Comparison of ENCODE assay signal across 9 cellular contexts in genomic region chr6:7138111-7138510, GRCh38. TPM values are rescaled to one million over a fixed set of nuclear protein-coding genes. Genes with fewer than 3 reads are reported as not detected.
DNase-seq lines count a peak whose midpoint lies in the region; ATAC-seq, FAIRE-seq and TF ChIP-seq lines count a peak whose summit lies in the region.
"Had no signal": no experiment of that assay in that cellular context is flagged by ENCODE, and none has a peak within 500 bp of the region (broad histone marks: within the 10 kb centered on the region; RNA-seq: fewer than 3 reads in every experiment).

No MANE protein-coding gene starts in this region.

- H3K4me1 ChIP-seq in HepG2 (ENCODE audit: insufficient read depth, low read length): peaks cover 98% of the 10 kb centered on the region
- H3K4me1 ChIP-seq in tibial artery: peaks cover 0 to 37% (median 14%) of the 10 kb centered on the region in 4 donors
- peaks cover 36% of the 10 kb centered on the region for H3K4me1 ChIP-seq in PC-9 (replicated peaks; ENCODE audit: insufficient read depth)

- H3F3A ChIP-seq in PC-9 (ENCODE audit: insufficient read depth, low read depth): peaks cover 5% of the 10 kb centered on the region; the same call in 1 of the 2 replicates

- ATAC-seq in HepG2 (no peak), GM21717 (IDR thresholded peaks at IDR 0.05; ENCODE audit: unreplicated experiment) (no peak), GM18861 (IDR thresholded peaks at IDR 0.05; ENCODE audit: unreplicated experiment) (no peak)

- H3K9me3 Mint-ChIP-seq in activated naive CD4-positive, alpha-beta T cell treated with anti-CD3 and anti-CD28 coated beads, Interleukin-2, amount 10 ng/mL, durations not matched to agents 7 days and 5 days: no peaks in the 10 kb centered on the region
- no peaks in the 10 kb centered on the region for H3K9me3 Mint-ChIP-seq in activated T-helper 1 cell treated with anti-CD3 and anti-CD28 coated beads, Interleukin-12 subunit alpha, Interleukin-12 subunit beta, Interleukin-2, Interleukin-4 antibody, amounts not matched to agents 30 ng/mL and 10 ng/mL and 1 ng/mL, durations not matched to agents 14 hours and 24 hours and 36 hours

- no peak for FAIRE-seq in HepG2 (lab: Jason Lieb, UNC)

- 86% methylated on average over 2 of the region's 2 CpGs for WGBS in HepG2 (ENCODE audit: low lambda C conversion rate)

- H3K36me3 ChIP-seq in HepG2 (replicated peaks in 1 of 2; ENCODE audit: control insufficient read depth in 1 of 2, insufficient read depth in 2 of 2, low read length in 2 of 2): peaks cover 0 to 3% of the 10 kb centered on the region in 2 experiments; a peak in 2 of 5 replicates
- no peaks in the 10 kb centered on the region for H3K36me3 ChIP-seq in tibial artery
- H3K36me3 ChIP-seq in PC-9 (ENCODE audit: low read depth): no peaks in the 10 kb centered on the region; the same call in 1 of the 2 replicates

- POLR2A ChIA-PET in HepG2 (lab: Yijun Ruan, JAX): interaction anchor here (0.9 to 1.2 kb wide), 3 partner anchors 22 to 123 kb away, joined by 3 to 4 read pairs (median 4); no protein-coding TSS in a partner anchor
- POLR2A ChIA-PET in PC-9 (lab: Charles Lee; ENCODE audit: unreplicated experiment): interaction anchor here (0.6 to 0.9 kb wide), 3 partner anchors 85 to 459 kb away, joined by 3 to 26 read pairs (median 5); no protein-coding TSS in a partner anchor

- peak overlapping the region; percentile 97 for H3K27ac ChIP-seq in HepG2 (ENCODE audit: extremely low read length, insufficient read depth, low read length)
- peak overlapping the region; percentile 43 to 54 for H3K27ac ChIP-seq in tibial artery
- no peak overlapping the region for H3K27ac ChIP-seq in PC-9

- H3K4me2 ChIP-seq in HepG2 (ENCODE audit: low read depth, low read length): peak overlapping the region; percentile 86
- H3K4me2 ChIP-seq in PC-9: no peak overlapping the region

- no TSS peak for BruUV-seq in HepG2 (replicated peaks; lab: Mats Ljungman, UMichigan)
- no TSS peak for BruUV-seq in PC-9 (replicated peaks; lab: Mats Ljungman, UMichigan)

- no peak for TF ChIP-seq POLR2A in HepG2 (IDR thresholded peaks at IDR 0.05; ENCODE audit: insufficient read depth in 1 of 2, low read depth in 2 of 2, low read length in 2 of 2)

- peaks cover 8% of the 10 kb centered on the region for H3K36me3 Mint-ChIP-seq in activated naive CD4-positive, alpha-beta T cell treated with anti-CD3 and anti-CD28 coated beads, Interleukin-2, amount 10 ng/mL, durations not matched to agents 7 days and 5 days
- peaks cover 1% of the 10 kb centered on the region for H3K36me3 Mint-ChIP-seq in activated T-helper 1 cell treated with anti-CD3 and anti-CD28 coated beads, Interleukin-12 subunit alpha, Interleukin-12 subunit beta, Interleukin-2, Interleukin-4 antibody, amounts not matched to agents 30 ng/mL and 10 ng/mL and 1 ng/mL, durations not matched to agents 14 hours and 24 hours and 36 hours (ENCODE audit: low read depth)

- H3K27ac Mint-ChIP-seq in activated naive CD4-positive, alpha-beta T cell treated with anti-CD3 and anti-CD28 coated beads, Interleukin-2, amount 10 ng/mL, durations not matched to agents 7 days and 5 days: peak overlapping the region; percentile 92
- H3K27ac Mint-ChIP-seq in activated T-helper 1 cell treated with anti-CD3 and anti-CD28 coated beads, Interleukin-12 subunit alpha, Interleukin-12 subunit beta, Interleukin-2, Interleukin-4 antibody, amounts not matched to agents 30 ng/mL and 10 ng/mL and 1 ng/mL, durations not matched to agents 14 hours and 24 hours and 36 hours: peak overlapping the region; percentile 94

- no peak for TF ChIP-seq EP300 in HepG2 (IDR thresholded peaks at IDR 0.05; ENCODE audit: low read depth in 2 of 2, low read length in 2 of 2)
- no peak for TF ChIP-seq EP300 in HepG2 (CRISPR knock-in tag; IDR thresholded peaks at IDR 0.05; ENCODE audit: borderline replicate concordance)

- H3K9me2 ChIP-seq in PC-9 (ENCODE audit: insufficient read depth): no peaks in the 10 kb centered on the region

- H2AFZ ChIP-seq in HepG2 (ENCODE audit: low read length): no peak overlapping the region
- no peak overlapping the region for H2AFZ ChIP-seq in PC-9

- DNase-seq in activated naive CD4-positive, alpha-beta T cell treated with anti-CD3 and anti-CD28 coated beads, Interleukin-2, amount 10 ng/mL, durations not matched to agents 7 days and 5 days: no peak
- DNase-seq in activated naive CD4-positive, alpha-beta T cell treated with Interleukin-2 at 50 U/mL for 16 hours: no peak
- no peak for DNase-seq in activated T-helper 1 cell treated with anti-CD3 and anti-CD28 coated beads, Interleukin-12 subunit alpha, Interleukin-12 subunit beta, Interleukin-2, Interleukin-4 antibody, amounts not matched to agents 30 ng/mL and 10 ng/mL and 1 ng/mL, durations not matched to agents 14 hours and 24 hours and 36 hours (ENCODE audit: low spot score)
- DNase-seq in HepG2 (ENCODE audit: low spot score): no peak
- DNase-seq in tibial artery: no peak
- DNase-seq in PC-9: no peak
- DNase-seq: NCI-H1417 treated with DMSO at 0.1 percent for 48 hours had no signal

- no peaks in the 10 kb centered on the region for H3K27me3 ChIP-seq in HepG2 (ENCODE audit: control insufficient read depth in 1 of 2, insufficient read depth in 2 of 2, low read length in 2 of 2)
- H3K27me3 ChIP-seq in tibial artery: no peaks in the 10 kb centered on the region
- no peaks in the 10 kb centered on the region for H3K27me3 ChIP-seq in PC-9 (ENCODE audit: insufficient read depth, low read depth)

- peak overlapping the region in 1 of 3 experiments; percentile 25; a peak in 1 of 6 replicates for H3K4me3 ChIP-seq in HepG2 (replicated peaks in 1 of 3; ENCODE audit: insufficient read depth in 1 of 3, low read depth in 2 of 3, low read length in 3 of 3)
- peak overlapping the region in 1 of 2 donors; percentile 7 for H3K4me3 ChIP-seq in tibial artery
- no peak overlapping the region for H3K4me3 ChIP-seq in PC-9

- H4K20me1 ChIP-seq in HepG2 (ENCODE audit: insufficient read depth, low read length) (peaks cover 27% of the 10 kb centered on the region), PC-9 (ENCODE audit: insufficient read depth) (peaks cover 6% of the 10 kb centered on the region)

- no peaks in the 10 kb centered on the region for H3K9me3 ChIP-seq in HepG2 (ENCODE audit: low read length)
- no peaks in the 10 kb centered on the region for H3K9me3 ChIP-seq in tibial artery
- no peaks in the 10 kb centered on the region for H3K9me3 ChIP-seq in PC-9 (ENCODE audit: insufficient read depth, low read depth)

- in situ Hi-C loops in HepG2 (cut with HindIII; ENCODE audit: extremely low pct_ligation_motif_present, low pct_unique_long_range_greater_than_20kb): no loop called here

- peaks cover 81% of the 10 kb centered on the region for H3K4me1 Mint-ChIP-seq in activated naive CD4-positive, alpha-beta T cell treated with anti-CD3 and anti-CD28 coated beads, Interleukin-2, amount 10 ng/mL, durations not matched to agents 7 days and 5 days
- peaks cover 60% of the 10 kb centered on the region for H3K4me1 Mint-ChIP-seq in activated T-helper 1 cell treated with anti-CD3 and anti-CD28 coated beads, Interleukin-12 subunit alpha, Interleukin-12 subunit beta, Interleukin-2, Interleukin-4 antibody, amounts not matched to agents 30 ng/mL and 10 ng/mL and 1 ng/mL, durations not matched to agents 14 hours and 24 hours and 36 hours (ENCODE audit: low read depth)

- H3K4me3 Mint-ChIP-seq in activated naive CD4-positive, alpha-beta T cell treated with anti-CD3 and anti-CD28 coated beads, Interleukin-2, amount 10 ng/mL, durations not matched to agents 7 days and 5 days: peak overlapping the region; percentile 65
- H3K4me3 Mint-ChIP-seq in activated T-helper 1 cell treated with anti-CD3 and anti-CD28 coated beads, Interleukin-12 subunit alpha, Interleukin-12 subunit beta, Interleukin-2, Interleukin-4 antibody, amounts not matched to agents 30 ng/mL and 10 ng/mL and 1 ng/mL, durations not matched to agents 14 hours and 24 hours and 36 hours: peak overlapping the region; percentile 81

- H3K79me2 ChIP-seq in HepG2 (ENCODE audit: insufficient read depth, low read length) (peaks cover 93% of the 10 kb centered on the region), PC-9 (ENCODE audit: low read depth) (peaks cover 90% of the 10 kb centered on the region)

- intact Hi-C loops in activated T-helper 1 cell treated with anti-CD3 and anti-CD28 coated beads, Interleukin-12 subunit alpha, Interleukin-12 subunit beta, Interleukin-2, Interleukin-4 antibody, amounts not matched to agents 30 ng/mL and 10 ng/mL and 1 ng/mL, durations not matched to agents 14 hours and 24 hours and 36 hours (cut with micrococcal nuclease): loop anchor here (2.0 to 10.0 kb wide), 2 partner anchors 343 to 927 kb away; partner anchors contain the start of gene BLOC1S5
- intact Hi-C loops in HepG2 (cut with micrococcal nuclease; ENCODE audit: unreplicated experiment): no loop called here
- intact Hi-C loops in tibial artery (cut with DNase I; ENCODE audit: low total_unique reads): no loop called here
- intact Hi-C loops in PC-9 (cut with micrococcal nuclease; ENCODE audit: unreplicated experiment): no loop called here

- peak overlapping the region; percentile 58 for H3K9ac ChIP-seq in HepG2 (ENCODE audit: insufficient read depth, low read depth, low read length)

- no peaks in the 10 kb centered on the region for H3K27me3 Mint-ChIP-seq in activated naive CD4-positive, alpha-beta T cell treated with anti-CD3 and anti-CD28 coated beads, Interleukin-2, amount 10 ng/mL, durations not matched to agents 7 days and 5 days
- no peaks in the 10 kb centered on the region for H3K27me3 Mint-ChIP-seq in activated T-helper 1 cell treated with anti-CD3 and anti-CD28 coated beads, Interleukin-12 subunit alpha, Interleukin-12 subunit beta, Interleukin-2, Interleukin-4 antibody, amounts not matched to agents 30 ng/mL and 10 ng/mL and 1 ng/mL, durations not matched to agents 14 hours and 24 hours and 36 hours (ENCODE audit: insufficient read depth)

- CTCF ChIA-PET in activated naive CD4-positive, alpha-beta T cell treated with anti-CD3 and anti-CD28 coated beads, Interleukin-2, amount 10 ng/mL, durations not matched to agents 7 days and 5 days (lab: Charles Lee): interaction anchor here (1.0 to 1.9 kb wide), 4 partner anchors 8 to 101 kb away, joined by 3 to 5 read pairs (median 4); no protein-coding TSS in a partner anchor
- CTCF ChIA-PET in HepG2 (lab: Yijun Ruan, JAX; ENCODE audit: low intra/inter-chr PET ratio, low total read pairs) (no interaction called here), PC-9 (lab: Charles Lee) (interaction anchor here (0.9 kb wide), 1 partner anchor 25 kb away, joined by 5 read pairs; no protein-coding TSS in a partner anchor)

- no peak for TF ChIP-seq CTCF in HepG2 (CRISPR knock-in tag; IDR thresholded peaks at IDR 0.05)
- no peak for TF ChIP-seq CTCF in tibial artery (IDR thresholded peaks at IDR 0.05)
- TF ChIP-seq CTCF in PC-9 (conservative IDR thresholded peaks at IDR 0.05): no peak

- TF ChIP-seq RAD21 in HepG2 (CRISPR knock-in tag; IDR thresholded peaks at IDR 0.05): no peak

RNA-seq across cellular contexts. Expression of gene RREB1, which starts 30.4 kb away (rescaled TPM):
- 12.3 and 12.7 TPM in 2 replicates for total RNA-seq in activated T-helper 1 cell treated with anti-CD3 and anti-CD28 coated beads, Interleukin-12 subunit alpha, Interleukin-12 subunit beta, Interleukin-2, Interleukin-4 antibody, amounts not matched to agents 30 ng/mL and 10 ng/mL and 1 ng/mL, durations not matched to agents 14 hours and 24 hours and 36 hours
- total RNA-seq in HepG2 (2016; rRNA removed; fragmentation: Illumina TruSeq; extraction: Trizol): 23.2 and 23.4 TPM in 2 replicates
- total RNA-seq in HepG2 (2016; cell fraction: cytosol; rRNA removed; fragmentation: Illumina TruSeq; extraction: Trizol; ENCODE audit: low read depth): 62.4 and 75.9 TPM in 2 replicates
- 21.2 and 23.3 TPM in 2 replicates for total RNA-seq in HepG2 (2016; cell fraction: insoluble cytoplasmic fraction; rRNA removed; fragmentation: Illumina TruSeq; extraction: Trizol)
- total RNA-seq in HepG2 (2016; cell fraction: membrane; rRNA removed; fragmentation: Illumina TruSeq; extraction: Trizol): 33.9 and 40.6 TPM in 2 replicates
- total RNA-seq in HepG2 (2016; cell fraction: nucleus; rRNA removed; fragmentation: Illumina TruSeq; extraction: Trizol): 50.2 and 60.1 TPM in 2 replicates
- 6.1 and 6.2 TPM in 2 replicates for polyA plus RNA-seq in HepG2 (2011; rRNA removed)
- 3.7 and 4.4 TPM in 2 replicates for polyA plus RNA-seq in HepG2 (2011; cell fraction: cytosol; rRNA removed)
- 24.2 and 27.1 TPM in 2 replicates for polyA plus RNA-seq in HepG2 (2011; cell fraction: nucleus; rRNA removed)
- polyA plus RNA-seq in HepG2 (2012): 19.5 and 19.9 TPM in 2 replicates
- 0.71 and 1.1 TPM in 2 replicates for polyA plus RNA-seq in HepG2 (2016; cell fraction: cytosol; fragmentation: Illumina TruSeq; extraction: Trizol; ENCODE audit: low read depth)
- 12.3 and 15.5 TPM in 2 replicates for polyA plus RNA-seq in HepG2 (2016; cell fraction: insoluble cytoplasmic fraction; fragmentation: Illumina TruSeq; extraction: Trizol; ENCODE audit: low read depth)
- 1.6 and 2.2 TPM in 2 replicates for polyA plus RNA-seq in HepG2 (2016; cell fraction: membrane; fragmentation: Illumina TruSeq; extraction: Trizol; ENCODE audit: low read depth)
- polyA plus RNA-seq in HepG2 (2016; cell fraction: nucleus; fragmentation: Illumina TruSeq; extraction: Trizol; ENCODE audit: insufficient read depth, low read depth): 45.7 and 47.4 TPM in 2 replicates
- polyA minus RNA-seq in HepG2 (2011; rRNA and poly(A)+ RNA removed; ENCODE audit: low replicate concordance): 33.6 and 65.0 TPM in 2 replicates
- 27.1 and 37.4 TPM in 2 replicates for polyA minus RNA-seq in HepG2 (2011; cell fraction: cytosol; rRNA and poly(A)+ RNA removed)
- 65.6 and 67.6 TPM in 2 replicates for polyA minus RNA-seq in HepG2 (2011; cell fraction: nucleus; rRNA and poly(A)+ RNA removed)
- total RNA-seq in PC-9 (2021): 29.2 and 38.4 TPM in 2 replicates
